18 cellular contexts compared by ENCODE assay signal in the genomic region with DNA sequence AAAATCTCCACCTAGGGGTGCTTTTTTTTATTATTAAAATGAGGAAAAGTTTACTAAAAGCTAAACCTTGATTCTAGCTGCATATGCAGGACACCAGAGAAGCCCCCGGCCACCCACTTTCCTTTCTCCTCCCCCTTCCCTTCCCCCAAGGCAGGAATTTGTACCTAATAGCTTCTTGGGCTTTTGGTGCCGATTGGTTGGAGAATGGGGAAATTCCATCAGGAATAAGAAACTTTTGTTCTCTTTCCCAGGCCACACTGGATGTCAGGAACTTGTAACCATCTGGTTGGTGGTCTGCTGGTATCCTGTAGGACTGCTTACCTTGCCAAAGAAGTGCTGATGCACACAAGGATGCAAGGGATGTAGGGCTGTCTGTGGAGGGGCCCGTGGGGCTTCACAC.
"Had no signal": no experiment of that assay in that cellular context is flagged by ENCODE, and none has a peak within 500 bp of the region (broad histone marks: within the 10 kb centered on the region; RNA-seq: fewer than 3 reads in every experiment).

No MANE protein-coding gene starts in this region.

- H3K36me3 ChIP-seq: esophagus squamous epithelium, prostate gland, right lobe of liver, tibial nerve had no signal

- DNase-seq: effector memory CD4-positive, alpha-beta T cell; esophagus squamous epithelium; foreskin keratinocyte; mammary epithelial cell; natural killer cell; retina; right lobe of liver; stimulated activated CD4-positive, alpha-beta T cell treated with anti-CD3 and anti-CD28 coated beads, Interleukin-4, amount 100 ng/mL, for 1 hour; stimulated activated CD8-positive, alpha-beta memory T cell treated with anti-CD3 and anti-CD28 coated beads, Interleukin-4, amount 100 ng/mL, for 48 hours; stimulated activated naive CD8-positive, alpha-beta T cell treated with anti-CD3 and anti-CD28 coated beads, Interleukin-15, amount 100 ng/mL, for 72 hours; testis had no signal

- H3K27ac ChIP-seq: esophagus squamous epithelium, foreskin keratinocyte, hepatocyte, parathyroid adenoma, prostate gland, right lobe of liver, testis, tibial nerve had no signal

- H3K9me3 Mint-ChIP-seq: mesothelial cell of epicardium; stimulated activated memory B cell treated with anti-CD40 and anti-IgM and Interleukin-4, amounts not matched to agents 10 μg/mL and 1 μg/mL and 100 μg/mL, for 72 hours; stimulated activated naive CD8-positive, alpha-beta T cell treated with anti-CD3 and anti-CD28 coated beads, Interleukin-15, amount 100 ng/mL, for 72 hours had no signal

- H3K4me1 Mint-ChIP-seq: natural killer cell; stimulated activated memory B cell treated with anti-CD40 and anti-IgM and Interleukin-4, amounts not matched to agents 10 μg/mL and 1 μg/mL and 100 μg/mL, for 72 hours; stimulated activated naive CD8-positive, alpha-beta T cell treated with anti-CD3 and anti-CD28 coated beads, Interleukin-15, amount 100 ng/mL, for 72 hours had no signal

- H3K4me1 ChIP-seq: foreskin keratinocyte, parathyroid adenoma, prostate gland, right lobe of liver, testis, tibial nerve had no signal

- H3K27me3 Mint-ChIP-seq: stimulated activated memory B cell treated with anti-CD40 and anti-IgM and Interleukin-4, amounts not matched to agents 10 μg/mL and 1 μg/mL and 100 μg/mL, for 72 hours had no signal

- H3K36me3 Mint-ChIP-seq: mesothelial cell of epicardium; natural killer cell; stimulated activated memory B cell treated with anti-CD40 and anti-IgM and Interleukin-4, amounts not matched to agents 10 μg/mL and 1 μg/mL and 100 μg/mL, for 72 hours had no signal

- H3K9me3 ChIP-seq: esophagus squamous epithelium, prostate gland, right lobe of liver, testis, tibial nerve had no signal

- H3K4me3 Mint-ChIP-seq: mesothelial cell of epicardium; natural killer cell; stimulated activated memory B cell treated with anti-CD40 and anti-IgM and Interleukin-4, amounts not matched to agents 10 μg/mL and 1 μg/mL and 100 μg/mL, for 72 hours; stimulated activated naive CD8-positive, alpha-beta T cell treated with anti-CD3 and anti-CD28 coated beads, Interleukin-15, amount 100 ng/mL, for 72 hours had no signal

- H3K27ac Mint-ChIP-seq: natural killer cell; stimulated activated memory B cell treated with anti-CD40 and anti-IgM and Interleukin-4, amounts not matched to agents 10 μg/mL and 1 μg/mL and 100 μg/mL, for 72 hours; stimulated activated naive CD8-positive, alpha-beta T cell treated with anti-CD3 and anti-CD28 coated beads, Interleukin-15, amount 100 ng/mL, for 72 hours had no signal

- H3K4me3 ChIP-seq: esophagus squamous epithelium, hepatocyte, prostate gland, right lobe of liver, testis, tibial nerve had no signal

- H3K9ac ChIP-seq: parathyroid adenoma had no signal

- H3K27me3 ChIP-seq: foreskin keratinocyte, hepatocyte, right lobe of liver, testis, tibial nerve had no signal

- ATAC-seq: left lobe of liver; natural killer cell; right lobe of liver; stimulated activated naive CD8-positive, alpha-beta T cell treated with anti-CD3 and anti-CD28 coated beads, Interleukin-15, amount 100 ng/mL, for 72 hours had no signal
